ENCODE assay signal across 11 cellular contexts in the genomic region with DNA sequence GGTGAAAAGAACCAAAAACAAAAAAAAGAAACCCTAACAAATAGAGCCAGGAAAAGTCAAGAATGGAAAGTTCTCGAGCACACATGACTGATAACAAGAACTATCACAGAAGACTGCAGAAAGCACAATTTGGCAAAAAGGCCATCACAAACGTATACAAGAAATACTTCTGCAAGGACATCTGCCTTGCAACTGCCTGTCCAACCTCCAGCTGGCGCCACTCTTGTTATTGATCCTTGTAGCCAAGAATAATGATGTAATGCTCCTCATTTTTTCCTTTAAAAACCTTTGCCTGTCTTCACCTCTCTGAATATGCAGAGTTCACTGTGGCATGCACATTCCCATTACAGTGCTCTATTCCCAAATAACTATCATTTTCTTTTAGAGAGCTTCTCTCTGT.
DNase-seq lines count a peak whose midpoint lies in the region; FAIRE-seq and TF ChIP-seq lines count a peak whose summit lies in the region.
"Had no signal": no experiment of that assay in that cellular context is flagged by ENCODE, and none has a peak within 500 bp of the region (broad histone marks: within the 10 kb centered on the region; RNA-seq: fewer than 3 reads in every experiment).

No MANE protein-coding gene starts in this region.

- H3K36me3 ChIP-seq in HEK293 (ENCODE audit: control insufficient read depth in 2 of 2, insufficient read depth in 1 of 2, low read length in 2 of 2) (no peaks in the 10 kb centered on the region; a peak in 1 of 3 replicates), astrocyte (ENCODE audit: insufficient read depth, low read length) (no peaks in the 10 kb centered on the region), kidney epithelial cell (ENCODE audit: control insufficient read depth, insufficient read depth, low read length) (no peaks in the 10 kb centered on the region)

- H3K27me3 ChIP-seq in astrocyte (ENCODE audit: insufficient read depth, low read length) (no peaks in the 10 kb centered on the region), kidney epithelial cell (ENCODE audit: control insufficient read depth, insufficient read depth, low read length) (no peaks in the 10 kb centered on the region)

- H3K79me2 ChIP-seq in astrocyte (ENCODE audit: insufficient read depth, low read length): no peaks in the 10 kb centered on the region

- no peak overlapping the region for H3K4me2 ChIP-seq in astrocyte (ENCODE audit: low read length)

- no peaks in the 10 kb centered on the region for H3K36me3 Mint-ChIP-seq in astrocyte (ENCODE audit: low read depth, unreplicated experiment)
- H3K36me3 Mint-ChIP-seq: activated naive CD4-positive, alpha-beta T cell treated with anti-CD3 and anti-CD28 coated beads, Interleukin-2, amount 50 U/mL, for 72 hours had no signal

- DNase-seq in DMS53 (lab: John Stamatoyannopoulos, UW) (peak; percentile 60), astrocyte (ENCODE audit: low read depth) (no peak), kidney epithelial cell (ENCODE audit: low read depth) (no peak), OCI-M2 (lab: John Stamatoyannopoulos, UW; ENCODE audit: unreplicated experiment) (no peak), MV-4-11 (lab: John Stamatoyannopoulos, UW) (no peak), medulla oblongata (ENCODE audit: extremely low spot score) (no peak), T-helper 2 cell (no peak)
- DNase-seq: activated CD4-positive, alpha-beta T cell treated with anti-CD3 and anti-CD28 coated beads, Interleukin-2, amount 50 U/mL, for 4 hours; hippocampal formation had no signal

- H3K4me3 Mint-ChIP-seq in astrocyte (ENCODE audit: unreplicated experiment): no peak overlapping the region

- H2AFZ ChIP-seq in astrocyte (ENCODE audit: low read depth, low read length): no peak overlapping the region

- no peak overlapping the region for H3K27ac Mint-ChIP-seq in astrocyte (ENCODE audit: unreplicated experiment)
- H3K27ac Mint-ChIP-seq: activated naive CD4-positive, alpha-beta T cell treated with anti-CD3 and anti-CD28 coated beads, Interleukin-2, amount 50 U/mL, for 72 hours had no signal

- H4K20me1 ChIP-seq in astrocyte (ENCODE audit: insufficient read depth, low read length): no peaks in the 10 kb centered on the region

- no peaks in the 10 kb centered on the region for H3K4me1 Mint-ChIP-seq in astrocyte (ENCODE audit: low read depth, unreplicated experiment)

- H3K4me1 ChIP-seq in HEK293 (ENCODE audit: control insufficient read depth, insufficient read depth, low read length) (no peaks in the 10 kb centered on the region), astrocyte (ENCODE audit: insufficient read depth, low read length) (no peaks in the 10 kb centered on the region)

- no peaks in the 10 kb centered on the region for H3K27me3 Mint-ChIP-seq in astrocyte (ENCODE audit: low read depth, unreplicated experiment)

- no peak for FAIRE-seq in astrocyte (lab: Jason Lieb, UNC)

- no peaks in the 10 kb centered on the region for H3K9me3 Mint-ChIP-seq in astrocyte (ENCODE audit: unreplicated experiment)

- H3K9me3 ChIP-seq in HEK293 (ENCODE audit: control insufficient read depth, insufficient read depth, low read depth, low read length): no peaks in the 10 kb centered on the region
- H3K9me3 ChIP-seq in astrocyte (ENCODE audit: insufficient read depth, low read depth, low read length): no peaks in the 10 kb centered on the region

- H3K4me3 ChIP-seq in HEK293 (ENCODE audit: low read depth, low read length) (no peak overlapping the region), astrocyte (ENCODE audit: insufficient read depth, low read depth, low read length) (no peak overlapping the region), kidney epithelial cell (ENCODE audit: low read depth, low read length) (no peak overlapping the region)

- CTCF ChIA-PET in HEK293 (lab: Yijun Ruan, JAX): interaction anchor here (0.6 to 2.9 kb wide), 13 partner anchors 8 to 686 kb away, joined by 3 to 18 read pairs (median 4); no protein-coding TSS in a partner anchor

- no peak overlapping the region for H3K9ac ChIP-seq in astrocyte (ENCODE audit: low read length)

- H3K27ac ChIP-seq in HEK293 (ENCODE audit: extremely low read depth, low read depth, low read length) (no peak overlapping the region), astrocyte (ENCODE audit: low read depth, low read length) (no peak overlapping the region)

- no peak for TF ChIP-seq CTCF in HEK293 (tag by site-specific recombination; IDR thresholded peaks at IDR 0.05)
- TF ChIP-seq CTCF in astrocyte (IDR thresholded peaks at IDR 0.05; ENCODE audit: insufficient read depth, low read depth, low read length): peak; percentile 30
- TF ChIP-seq CTCF in kidney epithelial cell (IDR thresholded peaks at IDR 0.05; ENCODE audit: insufficient read depth, low read length, poor library complexity, severe bottlenecking): peak; percentile 45

- POLR2A ChIA-PET in HEK293 (lab: Yijun Ruan, JAX): no interaction called here

TF ChIP-seq in HEK293, 187 proteins besides CTCF, POLR2A, EP300 and RAD21:
- TF ChIP-seq ZNF654 (tag by site-specific recombination; IDR thresholded peaks at IDR 0.05; ENCODE audit: low read depth) (0 out of 2 replicates have a peak, but pooled peaks have one; percentile 14), FEZF1 (tag by site-specific recombination; IDR thresholded peaks at IDR 0.05) (peak; percentile 71), ATF2 (tag by site-specific recombination; IDR thresholded peaks at IDR 0.05; ENCODE audit: low read depth) (peak; percentile 77), PRDM1 (tag by site-specific recombination; IDR thresholded peaks at IDR 0.05) (0 out of 2 replicates have a peak, but pooled peaks have one; percentile 6), ZNF366 (tag by site-specific recombination; conservative IDR thresholded peaks at IDR 0.05) (no peak), ELK4 (IDR thresholded peaks at IDR 0.05; ENCODE audit: borderline replicate concordance, low read depth, low read length) (no peak)
